1 cellular context compared by ENCODE assay signal in genomic region chr14:64363265-64363840, GRCh38.
TF ChIP-seq lines count a peak whose summit lies in the region.

No MANE protein-coding gene starts in this region.

TF ChIP-seq in K562, 482 proteins besides CTCF, POLR2A, EP300 and RAD21 (continued from another document and continues in another):
- peak; percentile 100 for TF ChIP-seq ZNF197 (CRISPR knock-in tag; IDR thresholded peaks at IDR 0.05; ENCODE audit: low read depth)
- peak; percentile 92 for TF ChIP-seq GMEB1 (CRISPR knock-in tag; IDR thresholded peaks at IDR 0.05)
- TF ChIP-seq ATF4 (CRISPR knock-in tag; IDR thresholded peaks at IDR 0.05) = peak; percentile 98
- no peak for TF ChIP-seq NKRF (IDR thresholded peaks at IDR 0.05; ENCODE audit: borderline replicate concordance)
- TF ChIP-seq SMARCC2 (IDR thresholded peaks at IDR 0.05; ENCODE audit: low read depth) = no peak
- TF ChIP-seq ZNF24 (IDR thresholded peaks at IDR 0.05) = no peak
- no peak for TF ChIP-seq DNMT1 (IDR thresholded peaks at IDR 0.05)
- no peak for TF ChIP-seq ZFX (CRISPR knock-in tag; IDR thresholded peaks at IDR 0.05)
- TF ChIP-seq KAT8 (IDR thresholded peaks at IDR 0.05; ENCODE audit: low read depth) = no peak
- peak; percentile 5; the same call in 1 of the 2 replicates for TF ChIP-seq ZNF512 (tag; IDR thresholded peaks at IDR 0.05)
- peak; percentile 99 for TF ChIP-seq ESRRA (IDR thresholded peaks at IDR 0.05; ENCODE audit: borderline replicate concordance, low read depth)
- peak; percentile 85 for TF ChIP-seq HOXB6 (CRISPR knock-in tag; IDR thresholded peaks at IDR 0.05; ENCODE audit: borderline replicate concordance)
- no peak for TF ChIP-seq SIRT6 (IDR thresholded peaks at IDR 0.05; ENCODE audit: low read depth, low read length)
- TF ChIP-seq ZBTB8A (IDR thresholded peaks at IDR 0.05; ENCODE audit: partially characterized antibody) = no peak
- TF ChIP-seq ZNF318 (IDR thresholded peaks at IDR 0.05; ENCODE audit: borderline replicate concordance in 1 of 2, low read depth in 1 of 2) = peak in 1 of 2 experiments; percentile 34; a peak in 1 of 4 replicates
- no peak for TF ChIP-seq ZNF384 (IDR thresholded peaks at IDR 0.05; ENCODE audit: low read depth, low read length)
- TF ChIP-seq TAL1 (IDR thresholded peaks at IDR 0.05) = no peak
- TF ChIP-seq ATF3 (IDR thresholded peaks at IDR 0.05) = peak; percentile 73; the same call in 1 of the 2 replicates
- TF ChIP-seq ATF3 (CRISPR knock-in tag; conservative IDR thresholded peaks at IDR 0.05) = no peak
- TF ChIP-seq ZNF124 (CRISPR knock-in tag; IDR thresholded peaks at IDR 0.05) = no peak
- peak; percentile 98 for TF ChIP-seq RHOXF2B (CRISPR knock-in tag; conservative IDR thresholded peaks at IDR 0.05)
- peak in 1 of 2 experiments; percentile 82; a peak in 1 of 4 replicates for TF ChIP-seq MLX (CRISPR knock-in tag; conservative IDR thresholded peaks at IDR 0.05)
- TF ChIP-seq E4F1 (CRISPR knock-in tag; IDR thresholded peaks at IDR 0.05; ENCODE audit: borderline replicate concordance) = peak; percentile 89
- TF ChIP-seq CHD2 (IDR thresholded peaks at IDR 0.05; ENCODE audit: low read depth, low read length) = no peak
